In the genomic region with DNA sequence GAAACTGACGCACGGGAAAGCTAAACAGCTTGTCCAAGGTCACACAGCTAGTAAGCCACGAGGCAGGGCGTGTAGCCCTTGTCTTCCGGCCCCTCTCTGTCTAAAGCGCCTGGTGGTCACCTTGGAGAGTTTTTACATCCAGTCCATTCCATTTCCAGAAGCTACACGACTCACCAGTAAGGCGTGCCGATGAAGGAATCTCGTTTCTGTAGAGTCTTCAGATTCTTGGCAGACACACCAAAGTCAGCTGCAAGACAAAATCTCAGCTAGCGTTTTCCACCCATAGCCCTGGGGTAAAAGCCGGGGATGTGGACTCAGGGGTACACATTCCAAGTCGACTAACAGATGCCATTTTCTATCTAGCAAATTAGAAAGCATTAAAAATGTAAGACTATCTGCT, we compare ENCODE assay signal across 1 cellular context.
TF ChIP-seq lines count a peak whose summit lies in the region.

No MANE protein-coding gene starts in this region.

TF ChIP-seq in GM12878, 131 proteins besides CTCF, POLR2A, EP300 and RAD21 (continued from another document):
- TF ChIP-seq, protein P1, sequence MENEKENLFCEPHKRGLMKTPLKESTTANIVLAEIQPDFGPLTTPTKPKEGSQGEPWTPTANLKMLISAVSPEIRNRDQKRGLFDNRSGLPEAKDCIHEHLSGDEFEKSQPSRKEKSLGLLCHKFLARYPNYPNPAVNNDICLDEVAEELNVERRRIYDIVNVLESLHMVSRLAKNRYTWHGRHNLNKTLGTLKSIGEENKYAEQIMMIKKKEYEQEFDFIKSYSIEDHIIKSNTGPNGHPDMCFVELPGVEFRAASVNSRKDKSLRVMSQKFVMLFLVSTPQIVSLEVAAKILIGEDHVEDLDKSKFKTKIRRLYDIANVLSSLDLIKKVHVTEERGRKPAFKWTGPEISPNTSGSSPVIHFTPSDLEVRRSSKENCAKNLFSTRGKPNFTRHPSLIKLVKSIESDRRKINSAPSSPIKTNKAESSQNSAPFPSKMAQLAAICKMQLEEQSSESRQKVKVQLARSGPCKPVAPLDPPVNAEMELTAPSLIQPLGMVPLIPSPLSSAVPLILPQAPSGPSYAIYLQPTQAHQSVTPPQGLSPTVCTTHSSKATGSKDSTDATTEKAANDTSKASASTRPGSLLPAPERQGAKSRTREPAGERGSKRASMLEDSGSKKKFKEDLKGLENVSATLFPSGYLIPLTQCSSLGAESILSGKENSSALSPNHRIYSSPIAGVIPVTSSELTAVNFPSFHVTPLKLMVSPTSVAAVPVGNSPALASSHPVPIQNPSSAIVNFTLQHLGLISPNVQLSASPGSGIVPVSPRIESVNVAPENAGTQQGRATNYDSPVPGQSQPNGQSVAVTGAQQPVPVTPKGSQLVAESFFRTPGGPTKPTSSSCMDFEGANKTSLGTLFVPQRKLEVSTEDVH (IDR thresholded peaks at IDR 0.05; ENCODE audit: low read depth, partially characterized antibody) = no peak
- no peak for TF ChIP-seq ZBTB4 (CRISPR knock-in tag; IDR thresholded peaks at IDR 0.05)
- no peak for TF ChIP-seq NFYA (IDR thresholded peaks at IDR 0.05; ENCODE audit: borderline replicate concordance, low read depth, low read length)
- TF ChIP-seq, protein P2, sequence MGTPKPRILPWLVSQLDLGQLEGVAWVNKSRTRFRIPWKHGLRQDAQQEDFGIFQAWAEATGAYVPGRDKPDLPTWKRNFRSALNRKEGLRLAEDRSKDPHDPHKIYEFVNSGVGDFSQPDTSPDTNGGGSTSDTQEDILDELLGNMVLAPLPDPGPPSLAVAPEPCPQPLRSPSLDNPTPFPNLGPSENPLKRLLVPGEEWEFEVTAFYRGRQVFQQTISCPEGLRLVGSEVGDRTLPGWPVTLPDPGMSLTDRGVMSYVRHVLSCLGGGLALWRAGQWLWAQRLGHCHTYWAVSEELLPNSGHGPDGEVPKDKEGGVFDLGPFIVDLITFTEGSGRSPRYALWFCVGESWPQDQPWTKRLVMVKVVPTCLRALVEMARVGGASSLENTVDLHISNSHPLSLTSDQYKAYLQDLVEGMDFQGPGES (IDR thresholded peaks at IDR 0.05) = no peak
- TF ChIP-seq ELK1 (IDR thresholded peaks at IDR 0.05; ENCODE audit: low read depth, low read length) = no peak
- no peak for TF ChIP-seq CEBPB (IDR thresholded peaks at IDR 0.05; ENCODE audit: borderline replicate concordance in 1 of 2, low read depth in 2 of 2, low read length in 2 of 2)
- TF ChIP-seq BCLAF1 (IDR thresholded peaks at IDR 0.05) = no peak
- TF ChIP-seq REST (IDR thresholded peaks at IDR 0.05; ENCODE audit: low read depth, low read length) = no peak
